ENCODE assay signal across 9 cellular contexts in the genomic region with DNA sequence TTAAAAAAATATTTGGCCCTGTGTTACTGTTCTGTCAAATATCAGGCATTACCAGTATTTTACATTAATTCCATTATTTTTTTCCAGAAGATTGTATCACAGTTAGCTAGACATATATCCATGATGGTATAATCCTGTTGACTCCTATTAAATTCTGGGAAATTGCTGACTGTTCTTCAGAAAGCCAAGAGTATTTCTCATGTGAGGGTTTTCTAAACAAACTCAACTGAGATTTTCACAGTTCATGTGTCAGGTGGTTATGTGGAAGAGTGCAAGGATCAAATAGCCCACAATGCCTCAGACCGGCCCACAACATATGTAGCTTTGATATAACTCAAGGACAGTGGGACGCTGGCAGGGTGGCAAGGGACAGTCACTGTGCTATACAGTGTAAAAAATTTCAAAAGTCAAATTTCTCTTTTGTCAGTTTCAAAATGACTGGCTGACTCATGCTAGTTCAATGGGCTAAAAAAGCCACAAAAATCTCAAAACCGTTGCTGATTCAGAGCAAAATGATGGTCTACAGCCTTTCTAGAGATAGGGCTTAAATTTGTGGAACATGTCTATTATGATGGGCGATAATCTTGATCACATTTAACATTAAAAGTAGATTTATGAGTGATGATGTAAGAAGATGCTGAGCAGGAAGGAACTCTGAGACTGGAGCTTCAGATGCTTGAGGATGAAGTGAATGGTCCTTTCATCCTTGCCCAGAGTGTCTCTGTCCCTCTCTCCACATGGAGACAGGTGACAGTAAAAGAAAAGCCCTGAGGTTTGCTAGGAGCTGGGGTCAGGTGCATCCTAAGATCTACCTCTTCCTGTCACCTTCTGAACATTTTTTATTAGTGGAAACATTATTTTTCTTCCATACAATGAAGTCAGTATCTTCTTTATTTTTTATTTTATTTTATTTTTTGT.
DNase-seq lines count a peak whose midpoint lies in the region; ATAC-seq, FAIRE-seq and TF ChIP-seq lines count a peak whose summit lies in the region.
"Had no signal": no experiment of that assay in that cellular context is flagged by ENCODE, and none has a peak within 500 bp of the region (broad histone marks: within the 10 kb centered on the region; RNA-seq: fewer than 3 reads in every experiment).

No MANE protein-coding gene starts in this region.

- TF ChIP-seq CTCF in retinal pigment epithelial cell (conservative IDR thresholded peaks at IDR 0.05; ENCODE audit: low read depth, low read length) (no peak), kidney (IDR thresholded peaks at IDR 0.05; ENCODE audit: borderline replicate concordance, extremely low read depth, insufficient read depth) (no peak)

- DNase-seq in RKO (ENCODE audit: low spot score), result peak; percentile 24
- DNase-seq in retinal pigment epithelial cell (ENCODE audit: low read depth), result peak; percentile 73
- no peak for DNase-seq in GM19240 (ENCODE audit: insufficient read length, low spot score)
- no peak for DNase-seq in small intestine
- DNase-seq in DMS 273 (lab: John Stamatoyannopoulos, UW; ENCODE audit: unreplicated experiment), result no peak
- DNase-seq in kidney, result no peak
- DNase-seq: upper lobe of left lung had no signal

- 44 to 60% (median 58%) methylated on average over 4 of the region's 4 CpGs for WGBS in small intestine, 3 donors

- no peak overlapping the region for H3K9ac ChIP-seq in kidney (ENCODE audit: low read length in 2 of 2)

- intact Hi-C loops in kidney (cut with DNase I), result no loop called here

- no peaks in the 10 kb centered on the region for H3K27me3 ChIP-seq in small intestine (ENCODE audit: control insufficient read depth in 2 of 2, insufficient read depth in 2 of 2, low read length in 2 of 2)
- H3K27me3 ChIP-seq: upper lobe of left lung had no signal

- no peaks in the 10 kb centered on the region for H3K9me3 ChIP-seq in small intestine (ENCODE audit: control insufficient read depth, low read depth)
- no peaks in the 10 kb centered on the region for H3K9me3 ChIP-seq in kidney (ENCODE audit: control insufficient read depth in 1 of 2, low read length in 2 of 2)
- H3K9me3 ChIP-seq: upper lobe of left lung had no signal

- H3K27ac ChIP-seq in small intestine (ENCODE audit: low read depth in 1 of 2, low read length in 1 of 2) (no peak overlapping the region), kidney (ENCODE audit: low read depth in 2 of 2, low read length in 2 of 2) (no peak overlapping the region)
- H3K27ac ChIP-seq: upper lobe of left lung had no signal

- H3K4me1 ChIP-seq in small intestine (ENCODE audit: control insufficient read depth in 2 of 2, insufficient read depth in 1 of 2, low read depth in 1 of 2, low read length in 1 of 2), result no peaks in the 10 kb centered on the region
- H3K4me1 ChIP-seq in kidney (ENCODE audit: control insufficient read depth in 1 of 2, insufficient read depth in 1 of 2, low read depth in 1 of 2, low read length in 2 of 2), result no peaks in the 10 kb centered on the region
- H3K4me1 ChIP-seq: upper lobe of left lung had no signal

- FAIRE-seq in small intestine (lab: Jason Lieb, UNC) (no peak), kidney (lab: Jason Lieb, UNC) (no peak)

- H3K36me3 ChIP-seq in small intestine (ENCODE audit: control insufficient read depth in 2 of 2, insufficient read depth in 2 of 2, low read length in 2 of 2) (no peaks in the 10 kb centered on the region), kidney (ENCODE audit: control insufficient read depth in 1 of 2, insufficient read depth in 2 of 2, low read length in 2 of 2) (no peaks in the 10 kb centered on the region)
- H3K36me3 ChIP-seq: upper lobe of left lung had no signal

- ATAC-seq in GM18870 (IDR thresholded peaks at IDR 0.05; ENCODE audit: unreplicated experiment), result peak; percentile 88
- ATAC-seq in HG02870 (IDR thresholded peaks at IDR 0.05; ENCODE audit: unreplicated experiment), result peak; percentile 92

- H3K4me3 ChIP-seq in retinal pigment epithelial cell (ENCODE audit: low read length) (no peak overlapping the region), small intestine (ENCODE audit: low read depth in 1 of 2, low read length in 2 of 2) (no peak overlapping the region), kidney (ENCODE audit: low read length in 2 of 2) (no peak overlapping the region)
- H3K4me3 ChIP-seq: upper lobe of left lung had no signal

Comparison
In these comparisons a context has a peak if more than half of its experiments do, and no peak if none do; other contexts are left out.
1. DNase-seq: peak in RKO (single experiment) and retinal pigment epithelial cell (single experiment); none in GM19240 (single experiment), small intestine (single experiment), DMS 273 (single experiment) and kidney (single experiment).